Comparison of ENCODE assay signal across 11 cellular contexts in the genomic region with DNA sequence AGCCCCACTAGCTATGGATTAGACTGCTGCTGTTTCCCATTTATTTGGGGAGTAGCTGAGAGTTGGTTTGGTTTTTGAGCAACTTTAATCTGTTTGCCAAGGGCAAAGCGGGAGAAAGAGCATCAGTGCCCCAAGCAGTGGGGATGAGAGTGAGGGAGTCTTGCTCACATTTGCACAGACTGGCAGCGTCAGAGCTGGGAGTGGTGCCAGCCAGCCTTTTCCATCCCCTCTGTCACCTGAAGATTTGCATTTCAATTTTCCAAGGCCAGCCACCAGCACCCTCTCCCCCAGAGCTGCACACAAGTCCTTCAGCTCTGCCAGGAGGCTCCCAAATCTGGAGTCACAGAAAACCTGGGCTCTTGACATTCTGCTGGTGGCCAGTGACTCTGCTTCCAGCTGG.
"Had no signal": no experiment of that assay in that cellular context is flagged by ENCODE, and none has a peak within 500 bp of the region (broad histone marks: within the 10 kb centered on the region; RNA-seq: fewer than 3 reads in every experiment).

No MANE protein-coding gene starts in this region.

- H3K4me1 ChIP-seq: psoas muscle, testis had no signal

- DNase-seq: activated naive CD4-positive, alpha-beta T cell treated with anti-CD3 and anti-CD28 coated beads, Interleukin-2, amount 10 ng/mL, durations not matched to agents 7 days and 5 days; left colon; mammary epithelial cell; mucosa of descending colon; naive thymus-derived CD8-positive, alpha-beta T cell; psoas muscle; stimulated activated CD4-positive, alpha-beta T cell treated with anti-CD3 and anti-CD28 coated beads, Interleukin-2, amount 100 ng/mL, for 48 hours; T-helper 2 cell; testis had no signal

- H3K9me3 ChIP-seq: body of pancreas, mucosa of descending colon, psoas muscle, testis had no signal

- H3K4me3 ChIP-seq: body of pancreas, dorsolateral prefrontal cortex, mucosa of descending colon, psoas muscle, testis had no signal

- H3K27me3 ChIP-seq: body of pancreas, dorsolateral prefrontal cortex, testis had no signal

- ATAC-seq: body of pancreas; left colon; mucosa of descending colon; naive thymus-derived CD8-positive, alpha-beta T cell; psoas muscle had no signal

- H3K27ac ChIP-seq: body of pancreas, dorsolateral prefrontal cortex, psoas muscle, testis had no signal
